8 cellular contexts compared by ENCODE assay signal in genomic region chr12:95215925-95216324, GRCh38. TPM values are rescaled to one million over a fixed set of nuclear protein-coding genes. Genes with fewer than 3 reads are reported as not detected.
DNase-seq lines count a peak whose midpoint lies in the region; ATAC-seq, FAIRE-seq and TF ChIP-seq lines count a peak whose summit lies in the region.

No MANE protein-coding gene starts in this region.

- no peak for DNase-seq in Calu3
- peak; percentile 26 for DNase-seq in HuH-7.5 (ENCODE audit: low spot score)
- DNase-seq in kidney: no peak
- no peak for DNase-seq in upper lobe of left lung
- DNase-seq in NCI-H1694 treated with DMSO at 0.1 percent for 48 hours (lab: John Stamatoyannopoulos, UW): no peak
- no peak for DNase-seq in D341Med (ENCODE audit: low spot score)

- intact Hi-C loops in Calu3 (cut with micrococcal nuclease; ENCODE audit: unreplicated experiment) (loop anchor here (2.0 to 5.0 kb wide), 3 partner anchors 47 to 121 kb away; no protein-coding TSS in a partner anchor), kidney (cut with DNase I) (no loop called here)

- CTCF ChIA-PET in Calu3 (lab: Charles Lee): interaction anchor here (0.6 to 2.5 kb wide), 3 partner anchors 11 to 99 kb away, joined by 4 to 44 read pairs (median 4); no protein-coding TSS in a partner anchor

- peak overlapping the region; percentile 88 for H3K27ac Mint-ChIP-seq in Calu3 (ENCODE audit: unreplicated experiment)
- H3K27ac Mint-ChIP-seq in activated T-helper 17 cell treated with anti-CD3 and anti-CD28 coated beads, Interleukin-2, amount 50 U/mL, for 72 hours: peak overlapping the region; percentile 74

- no peak overlapping the region for H3K27ac ChIP-seq in kidney (ENCODE audit: low read depth in 2 of 2, low read length in 2 of 2)
- peak overlapping the region in 2 of 4 donors; percentile 89 to 97 for H3K27ac ChIP-seq in upper lobe of left lung

- H3K36me3 Mint-ChIP-seq in Calu3 (ENCODE audit: insufficient read depth, unreplicated experiment): peaks cover 82% of the 10 kb centered on the region
- peaks cover 28% of the 10 kb centered on the region for H3K36me3 Mint-ChIP-seq in activated T-helper 17 cell treated with anti-CD3 and anti-CD28 coated beads, Interleukin-2, amount 50 U/mL, for 72 hours (ENCODE audit: low read depth)

- H3K36me3 ChIP-seq in kidney (ENCODE audit: control insufficient read depth in 1 of 2, insufficient read depth in 2 of 2, low read length in 2 of 2): no peaks in the 10 kb centered on the region
- no peaks in the 10 kb centered on the region for H3K36me3 ChIP-seq in upper lobe of left lung

- BruUV-seq in Calu3 (replicated peaks; lab: Mats Ljungman, UMichigan): no TSS peak

- FAIRE-seq in kidney (lab: Jason Lieb, UNC): no peak

- no peak for TF ChIP-seq EP300 in upper lobe of left lung (IDR thresholded peaks at IDR 0.05)

- TF ChIP-seq POLR2A in upper lobe of left lung (IDR thresholded peaks at IDR 0.05): peak in 1 of 4 donors; percentile 47

- ATAC-seq in activated T-helper 17 cell treated with anti-CD3 and anti-CD28 coated beads, Interleukin-2, amount 50 U/mL, for 72 hours (replicated peaks): no peak
- ATAC-seq in upper lobe of left lung (ENCODE audit: low FRiP score in 2 of 2): no peak
- ATAC-seq in HG02623 (IDR thresholded peaks at IDR 0.05; ENCODE audit: unreplicated experiment): no peak

- peak overlapping the region; percentile 22 to 79 for H3K9ac ChIP-seq in kidney (ENCODE audit: low read length in 2 of 2)

- peaks cover 6% of the 10 kb centered on the region for H3K4me1 Mint-ChIP-seq in Calu3 (ENCODE audit: low read depth, unreplicated experiment)
- peaks cover 17% of the 10 kb centered on the region for H3K4me1 Mint-ChIP-seq in activated T-helper 17 cell treated with anti-CD3 and anti-CD28 coated beads, Interleukin-2, amount 50 U/mL, for 72 hours

- peak overlapping the region; percentile 77 for H3K4me3 Mint-ChIP-seq in Calu3 (ENCODE audit: low read depth, unreplicated experiment)
- H3K4me3 Mint-ChIP-seq in activated T-helper 17 cell treated with anti-CD3 and anti-CD28 coated beads, Interleukin-2, amount 50 U/mL, for 72 hours: peak overlapping the region; percentile 95

- H3K9me3 ChIP-seq in kidney (ENCODE audit: control insufficient read depth in 1 of 2, low read length in 2 of 2): no peaks in the 10 kb centered on the region
- H3K9me3 ChIP-seq in upper lobe of left lung: no peaks in the 10 kb centered on the region

- H3K4me3 ChIP-seq in kidney (ENCODE audit: low read length in 2 of 2) (peak overlapping the region; percentile 94 to 97), upper lobe of left lung (peak overlapping the region in 3 of 4 donors; percentile 73 to 81 (median 73))

- TF ChIP-seq CTCF in Calu3 (IDR thresholded peaks at IDR 0.05; ENCODE audit: unreplicated experiment): no peak
- TF ChIP-seq CTCF in kidney (IDR thresholded peaks at IDR 0.05; ENCODE audit: borderline replicate concordance, extremely low read depth, insufficient read depth): no peak
- no peak for TF ChIP-seq CTCF in upper lobe of left lung (IDR thresholded peaks at IDR 0.05)

- H3K27me3 Mint-ChIP-seq in Calu3 (ENCODE audit: unreplicated experiment): no peaks in the 10 kb centered on the region
- peaks cover 3% of the 10 kb centered on the region for H3K27me3 Mint-ChIP-seq in activated T-helper 17 cell treated with anti-CD3 and anti-CD28 coated beads, Interleukin-2, amount 50 U/mL, for 72 hours

- no peaks in the 10 kb centered on the region for H3K9me3 Mint-ChIP-seq in Calu3 (ENCODE audit: low read depth, unreplicated experiment)
- no peaks in the 10 kb centered on the region for H3K9me3 Mint-ChIP-seq in activated T-helper 17 cell treated with anti-CD3 and anti-CD28 coated beads, Interleukin-2, amount 50 U/mL, for 72 hours

- 17 to 26% methylated on average over 2 of the region's 2 CpGs for WGBS in upper lobe of left lung, 2 donors

- H3K4me1 ChIP-seq in kidney (ENCODE audit: control insufficient read depth in 1 of 2, insufficient read depth in 1 of 2, low read depth in 1 of 2, low read length in 2 of 2): peaks cover 4 to 11% of the 10 kb centered on the region in 2 donors
- peaks cover 4 to 35% (median 11%) of the 10 kb centered on the region in 4 donors for H3K4me1 ChIP-seq in upper lobe of left lung

- H3K27me3 ChIP-seq in upper lobe of left lung: no peaks in the 10 kb centered on the region

RNA-seq across cellular contexts. Expression of gene FGD6, which starts 1.3 kb away (rescaled TPM):
- total RNA-seq in Calu3 (2022) (64.5 and 66.6 TPM in 2 replicates), kidney (19.8 TPM), upper lobe of left lung (10 to 100 TPM; 14.7 to 36.1 (median 20.2) TPM)
- total RNA-seq in activated T-helper 17 cell treated with anti-CD3 and anti-CD28 coated beads, Interleukin-2, amount 50 U/mL, for 72 hours: 1 to 10 TPM; 1.4 to 2.6 TPM
- polyA plus RNA-seq in kidney (ENCODE audit: insufficient read depth, low read depth, low replicate concordance): 1.2 TPM

RNA-seq across cellular contexts. Expression of gene VEZT, which starts 1.7 kb away (rescaled TPM):
- total RNA-seq in Calu3 (2022): 149 and 160 TPM in 2 replicates
- 10 to 100 TPM; 42.9 to 49.3 TPM for total RNA-seq in activated T-helper 17 cell treated with anti-CD3 and anti-CD28 coated beads, Interleukin-2, amount 50 U/mL, for 72 hours
- total RNA-seq in kidney: 69.0 TPM
- polyA plus RNA-seq in kidney (ENCODE audit: insufficient read depth, low read depth, low replicate concordance): 24.8 TPM
- total RNA-seq in upper lobe of left lung: 100 to 1,000 TPM in 1 of 6 donors, 10 to 100 TPM in 5; 29.6 to 119 (median 69.5) TPM
